ENCODE assay signal across 33 cellular contexts in genomic region chr12:58117667-58118066, GRCh38.
"Had no signal": no experiment of that assay in that cellular context is flagged by ENCODE, and none has a peak within 500 bp of the region (broad histone marks: within the 10 kb centered on the region; RNA-seq: fewer than 3 reads in every experiment).

No MANE protein-coding gene starts in this region.

- H3K36me3 ChIP-seq: ascending aorta, breast epithelium, cardiac muscle cell, esophagus muscularis mucosa, gastrocnemius medialis, heart left ventricle, WERI-Rb-1 had no signal

- DNase-seq: activated CD4-positive, alpha-beta memory T cell treated with anti-CD3 and anti-CD28 coated beads for 36 hours; activated CD4-positive, alpha-beta T cell treated with anti-CD3 and anti-CD28 coated beads for 36 hours; activated CD4-positive, alpha-beta T cell treated with anti-CD3 and anti-CD28 coated beads, Interleukin-2, amount 10 ng/mL, durations not matched to agents 24 days and 14 days; activated CD4-positive, CD25-positive, alpha-beta regulatory T cell; activated CD4-positive, CD25-positive, alpha-beta regulatory T cell treated with anti-CD3 and anti-CD28 coated beads, Interleukin-2, amount 50 U/mL, for 72 hours; activated CD8-positive, alpha-beta memory T cell treated with anti-CD3 and anti-CD28 coated beads, Interleukin-2, amount 10 ng/mL, durations not matched to agents 7 days and 5 days; activated CD8-positive, alpha-beta memory T cell treated with anti-CD3 and anti-CD28 coated beads, Interleukin-2, amount 50 U/mL, for 4 hours; activated CD8-positive, alpha-beta T cell treated with anti-CD3 and anti-CD28 coated beads, Interleukin-2, amount 10 ng/mL, durations not matched to agents 7 days and 5 days; activated effector memory CD4-positive, alpha-beta T cell treated with anti-CD3 and anti-CD28 coated beads, Interleukin-2, amount 50 U/mL, for 16 hours; activated naive CD4-positive, alpha-beta T cell; activated naive CD4-positive, alpha-beta T cell treated with anti-CD3 and anti-CD28 coated beads, Interleukin-2, amount 10 ng/mL, durations not matched to agents 7 days and 5 days; activated naive CD8-positive, alpha-beta T cell treated with anti-CD3 and anti-CD28 coated beads, Interleukin-2, amount 10 ng/mL, durations not matched to agents 7 days and 5 days; activated T-cell treated with anti-CD3 and anti-CD28 coated beads, Interleukin-2, amount 50 U/mL, for 1 hour; activated T-cell treated with anti-CD3 and anti-CD28 coated beads, Interleukin-2, amount 50 U/mL, for 48 hours; central memory CD4-positive, alpha-beta T cell; cerebellar nuclear complex; dorsolateral prefrontal cortex; effector memory CD4-positive, alpha-beta T cell; erythroblast; foreskin keratinocyte; gastrocnemius medialis; glutamatergic neuron; heart left ventricle; T-helper 1 cell; T-helper 17 cell; T1000; WERI-Rb-1 had no signal

- ATAC-seq: activated CD4-positive, alpha-beta T cell treated with anti-CD3 and anti-CD28 coated beads for 36 hours; activated CD8-positive, alpha-beta memory T cell treated with anti-CD3 and anti-CD28 coated beads, Interleukin-2, amount 10 ng/mL, durations not matched to agents 7 days and 5 days; activated CD8-positive, alpha-beta T cell treated with anti-CD3 and anti-CD28 coated beads, Interleukin-2, amount 10 ng/mL, durations not matched to agents 7 days and 5 days; activated naive CD4-positive, alpha-beta T cell treated with anti-CD3 and anti-CD28 coated beads, Interleukin-2, amount 50 U/mL, for 72 hours; foreskin keratinocyte; gastrocnemius medialis; heart left ventricle; T-helper 17 cell had no signal

- H3K27ac ChIP-seq: ascending aorta, breast epithelium, cardiac muscle cell, coronary artery, dorsolateral prefrontal cortex, esophagus muscularis mucosa, foreskin keratinocyte, gastrocnemius medialis, heart left ventricle, WERI-Rb-1 had no signal

- H3K27me3 ChIP-seq: ascending aorta, breast epithelium, cardiac muscle cell, esophagus muscularis mucosa, foreskin keratinocyte, gastrocnemius medialis, heart left ventricle had no signal

- H3K4me3 ChIP-seq: ascending aorta, breast epithelium, cardiac muscle cell, coronary artery, dorsolateral prefrontal cortex, esophagus muscularis mucosa, gastrocnemius medialis, heart left ventricle had no signal

- H3K9me3 ChIP-seq: ascending aorta, breast epithelium, esophagus muscularis mucosa, gastrocnemius medialis had no signal

- H3K4me1 ChIP-seq: ascending aorta, breast epithelium, foreskin keratinocyte, gastrocnemius medialis, heart left ventricle had no signal
